Comparison of ENCODE assay signal across 8 cellular contexts in the genomic region with DNA sequence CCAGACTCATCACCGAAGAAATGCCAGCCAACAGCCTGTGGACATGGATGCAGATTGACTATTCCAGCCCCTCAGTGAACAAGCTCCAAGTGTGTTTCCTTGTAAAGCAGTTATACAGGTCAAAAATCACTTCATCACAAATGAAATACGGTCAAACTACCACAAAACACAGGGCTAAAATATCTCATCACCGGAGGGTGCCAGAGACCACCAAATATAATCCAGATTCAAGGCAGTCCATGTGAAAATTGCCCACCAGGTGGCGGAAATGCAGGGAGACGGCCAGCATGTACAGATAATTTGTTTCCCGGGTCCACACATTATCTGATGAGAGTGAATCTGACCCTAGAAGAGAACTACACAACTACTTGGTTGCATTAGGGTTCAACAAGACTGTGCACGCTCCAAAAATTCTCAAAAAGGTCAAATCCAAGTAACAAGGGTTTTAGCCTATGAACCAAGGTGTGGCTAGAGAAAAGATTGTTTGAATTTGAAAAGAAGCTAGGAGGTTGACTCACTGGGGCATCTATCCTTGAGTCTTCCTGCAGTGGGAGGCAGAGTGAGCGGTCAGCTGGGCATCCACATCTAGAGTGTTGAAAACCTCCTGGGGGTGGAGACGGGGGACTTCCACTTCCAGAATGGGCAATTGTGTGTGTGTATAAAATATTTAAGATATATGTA.
DNase-seq lines count a peak whose midpoint lies in the region; ATAC-seq, FAIRE-seq and TF ChIP-seq lines count a peak whose summit lies in the region.

No MANE protein-coding gene starts in this region.

- no peak overlapping the region for H3K56ac ChIP-seq in H1 (replicated peaks; ENCODE audit: insufficient read length, low read depth, low read length)

- WGBS in H1 (ENCODE audit: extremely low coverage in 1 of 2, insufficient coverage in 1 of 2, insufficient read length in 1 of 2, insufficient replicate concordance in 2 of 2, low coverage in 1 of 2, low lambda C conversion rate in 2 of 2, missing lambda C conversion rate in 1 of 2), 2 experiments: 31% methylated on average over 9 of the region's 9 CpGs; no CpG with 5 or more reads in 1 of the 2 experiments

- no peak overlapping the region for H2BK20ac ChIP-seq in H1 (ENCODE audit: low read length)

- H3K4me3 ChIP-seq in AG10803 (ENCODE audit: low read length) (no peak overlapping the region), H1 (ENCODE audit: extremely low read depth in 1 of 4, insufficient read depth in 2 of 4, low read depth in 3 of 4, low read length in 4 of 4) (no peak overlapping the region)

- POLR2A ChIA-PET in H1 (lab: Charles Lee; ENCODE audit: partially characterized antibody): no interaction called here

- H3K79me1 ChIP-seq in H1 (ENCODE audit: low read depth, low read length): no peaks in the 10 kb centered on the region

- H4K5ac ChIP-seq in H1 (ENCODE audit: insufficient read length, low read depth, low read length): no peak overlapping the region

- no peak overlapping the region for H2BK15ac ChIP-seq in H1 (ENCODE audit: low read length)

- H2BK5ac ChIP-seq in H1 (ENCODE audit: low read depth, low read length): no peak overlapping the region

- peak; percentile 65 for DNase-seq in AG10803 (ENCODE audit: low read depth)
- no peak for DNase-seq in H54 (ENCODE audit: insufficient read length, low spot score)
- peak; percentile 61 for DNase-seq in NCI-H774 (lab: John Stamatoyannopoulos, UW)
- peak; percentile 89 for DNase-seq in activated CD8-positive, alpha-beta memory T cell treated with anti-CD3 and anti-CD28 coated beads for 24 hours
- peak in 1 of 2 experiments; percentile 87 for DNase-seq in H1 (ENCODE audit: low read depth in 1 of 2, low spot score in 2 of 2)
- DNase-seq in mucosa of gallbladder (ENCODE audit: low spot score): peak; percentile 87
- peak; percentile 42 to 52 for DNase-seq in stimulated activated CD8-positive, alpha-beta memory T cell treated with anti-CD3 and anti-CD28 coated beads, Interleukin-7, amount 100 ng/mL, for 48 hours (ENCODE audit: extremely low read depth in 1 of 2, low read depth in 1 of 2)

- no peak for TF ChIP-seq POLR2A in H54 (IDR thresholded peaks at IDR 0.05; ENCODE audit: low read depth, low read length)
- TF ChIP-seq POLR2A in H1 (IDR thresholded peaks at IDR 0.05; ENCODE audit: control extremely low read depth in 1 of 2, low read depth in 2 of 2, low read length in 2 of 2): no peak

- 0 out of 7 replicates have a peak, but pooled peaks cover 0 to 4% (median under 1%) of the 10 kb centered on the region in 4 experiments for H3K4me1 ChIP-seq in H1 (replicated peaks in 1 of 4; ENCODE audit: control insufficient read depth in 3 of 4, insufficient read depth in 4 of 4, low read length in 3 of 4)

- TF ChIP-seq RAD21 in H1 (IDR thresholded peaks at IDR 0.05 in 1 of 2, conservative IDR thresholded peaks at IDR 0.05 in 1 of 2; ENCODE audit: low read depth in 2 of 2, low read length in 2 of 2): peak; percentile 99 to 100

- H3K4ac ChIP-seq in H1 (replicated peaks; ENCODE audit: insufficient read length, low read depth, low read length): no peak overlapping the region

- no peak overlapping the region for H3K23ac ChIP-seq in H1 (ENCODE audit: insufficient read length)

- TF ChIP-seq EP300 in H1 (IDR thresholded peaks at IDR 0.05; ENCODE audit: borderline replicate concordance in 1 of 2, low read depth in 2 of 2, low read length in 2 of 2): no peak

- no peaks in the 10 kb centered on the region for H3K79me2 ChIP-seq in H1 (ENCODE audit: control insufficient read depth in 1 of 2, insufficient read depth in 2 of 2, low read length in 2 of 2)

- no peak for ATAC-seq in GM19452 (IDR thresholded peaks at IDR 0.05; ENCODE audit: unreplicated experiment)

- H3K27me3 ChIP-seq in H1 (replicated peaks in 1 of 4; ENCODE audit: control insufficient read depth in 3 of 4, extremely low read depth in 1 of 4, insufficient read depth in 3 of 4, low read length in 3 of 4): peaks cover 0 to 13% (median 2%) of the 10 kb centered on the region in 4 experiments; a peak in 2 of 7 replicates

- H2AFZ ChIP-seq in H1 (ENCODE audit: low read length): peak overlapping the region; percentile 97

- H3K27ac ChIP-seq in H1 (ENCODE audit: low read depth, low read length): no peak overlapping the region

- H4K20me1 ChIP-seq in H1 (replicated peaks in 1 of 2; ENCODE audit: control insufficient read depth in 1 of 2, insufficient read depth in 2 of 2, low read length in 2 of 2): no peaks in the 10 kb centered on the region

- H4K8ac ChIP-seq in H1 (ENCODE audit: extremely low read depth, insufficient read depth, low read length): no peak overlapping the region

- no peak overlapping the region for H4K91ac ChIP-seq in H1 (replicated peaks; ENCODE audit: insufficient read length, low read length)

- H3K18ac ChIP-seq in H1 (ENCODE audit: extremely low read depth, low read length): no peak overlapping the region

- no peak overlapping the region for H2BK120ac ChIP-seq in H1 (replicated peaks; ENCODE audit: low read depth, low read length)

- CTCF ChIA-PET in H1 (lab: Charles Lee; ENCODE audit: partially characterized antibody): interaction anchor here (0.6 to 8.7 kb wide), 48 partner anchors 12 to 619 kb away, joined by 3 to 384 read pairs (median 4); a partner anchor contains a TSS

- TF ChIP-seq CTCF in AG10803 (conservative IDR thresholded peaks at IDR 0.05; ENCODE audit: low read length) (peak; percentile 94), H1 (IDR thresholded peaks at IDR 0.05; ENCODE audit: control extremely low read depth in 1 of 3, insufficient read depth in 1 of 3, low read depth in 1 of 3, low read length in 3 of 3) (peak; percentile 68 to 100 (median 94))

- no peak overlapping the region for H2BK12ac ChIP-seq in H1 (ENCODE audit: low read depth, low read length)

- no peak overlapping the region for H3K14ac ChIP-seq in H1 (ENCODE audit: insufficient read length)

- H3K23me2 ChIP-seq in H1 (ENCODE audit: low read depth, low read length): no peaks in the 10 kb centered on the region

- H3K9me3 ChIP-seq in H1 (ENCODE audit: insufficient read depth in 2 of 2, low read depth in 1 of 2, low read length in 1 of 2): peaks cover 0 to 3% of the 10 kb centered on the region in 2 experiments; a peak in 1 of 4 replicates

- H3K9ac ChIP-seq in H1 (replicated peaks in 1 of 4; ENCODE audit: extremely low read depth in 1 of 4, low read depth in 3 of 4, low read length in 3 of 4): no peak overlapping the region

- FAIRE-seq in H54 (lab: Jason Lieb, UNC) (peak; percentile 64), H1 (lab: Jason Lieb, UNC) (peak; percentile 72)

- H3K4me2 ChIP-seq in H1 (ENCODE audit: insufficient read depth in 1 of 2, low read depth in 2 of 2, low read length in 2 of 2): peak overlapping the region in 1 of 2 experiments; percentile 53; a peak in 2 of 4 replicates

- no peak overlapping the region for H2AK5ac ChIP-seq in H1 (ENCODE audit: low read depth, low read length)

- H3K36me3 ChIP-seq in H1 (ENCODE audit: control insufficient read depth in 2 of 4, insufficient read depth in 4 of 4, low read length in 3 of 4): no peaks in the 10 kb centered on the region

TF ChIP-seq in H1, 55 proteins besides CTCF, POLR2A, EP300 and RAD21:
- TF ChIP-seq TBP (IDR thresholded peaks at IDR 0.05; ENCODE audit: low read depth, low read length): no peak
- TF ChIP-seq HDAC6 (IDR thresholded peaks at IDR 0.05; ENCODE audit: low read depth, low read length): no peak
- peak; percentile 31; the same call in 1 of the 2 replicates for TF ChIP-seq JUND (IDR thresholded peaks at IDR 0.05; ENCODE audit: low read length)
- TF ChIP-seq, protein P1, sequence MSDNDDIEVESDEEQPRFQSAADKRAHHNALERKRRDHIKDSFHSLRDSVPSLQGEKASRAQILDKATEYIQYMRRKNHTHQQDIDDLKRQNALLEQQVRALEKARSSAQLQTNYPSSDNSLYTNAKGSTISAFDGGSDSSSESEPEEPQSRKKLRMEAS (IDR thresholded peaks at IDR 0.05): 0 out of 2 replicates have a peak, but pooled peaks have one; percentile 9
- 0 out of 2 replicates have a peak, but pooled peaks have one; percentile 13 for TF ChIP-seq YY1 (IDR thresholded peaks at IDR 0.05; ENCODE audit: low read depth, low read length)
- TF ChIP-seq, protein P2, sequence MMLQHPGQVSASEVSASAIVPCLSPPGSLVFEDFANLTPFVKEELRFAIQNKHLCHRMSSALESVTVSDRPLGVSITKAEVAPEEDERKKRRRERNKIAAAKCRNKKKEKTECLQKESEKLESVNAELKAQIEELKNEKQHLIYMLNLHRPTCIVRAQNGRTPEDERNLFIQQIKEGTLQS (IDR thresholded peaks at IDR 0.05; ENCODE audit: insufficient read depth, low read depth, low read length): peak; percentile 61; the same call in 1 of the 2 replicates
